Comparison of ENCODE assay signal across 1 cellular context in the genomic region with DNA sequence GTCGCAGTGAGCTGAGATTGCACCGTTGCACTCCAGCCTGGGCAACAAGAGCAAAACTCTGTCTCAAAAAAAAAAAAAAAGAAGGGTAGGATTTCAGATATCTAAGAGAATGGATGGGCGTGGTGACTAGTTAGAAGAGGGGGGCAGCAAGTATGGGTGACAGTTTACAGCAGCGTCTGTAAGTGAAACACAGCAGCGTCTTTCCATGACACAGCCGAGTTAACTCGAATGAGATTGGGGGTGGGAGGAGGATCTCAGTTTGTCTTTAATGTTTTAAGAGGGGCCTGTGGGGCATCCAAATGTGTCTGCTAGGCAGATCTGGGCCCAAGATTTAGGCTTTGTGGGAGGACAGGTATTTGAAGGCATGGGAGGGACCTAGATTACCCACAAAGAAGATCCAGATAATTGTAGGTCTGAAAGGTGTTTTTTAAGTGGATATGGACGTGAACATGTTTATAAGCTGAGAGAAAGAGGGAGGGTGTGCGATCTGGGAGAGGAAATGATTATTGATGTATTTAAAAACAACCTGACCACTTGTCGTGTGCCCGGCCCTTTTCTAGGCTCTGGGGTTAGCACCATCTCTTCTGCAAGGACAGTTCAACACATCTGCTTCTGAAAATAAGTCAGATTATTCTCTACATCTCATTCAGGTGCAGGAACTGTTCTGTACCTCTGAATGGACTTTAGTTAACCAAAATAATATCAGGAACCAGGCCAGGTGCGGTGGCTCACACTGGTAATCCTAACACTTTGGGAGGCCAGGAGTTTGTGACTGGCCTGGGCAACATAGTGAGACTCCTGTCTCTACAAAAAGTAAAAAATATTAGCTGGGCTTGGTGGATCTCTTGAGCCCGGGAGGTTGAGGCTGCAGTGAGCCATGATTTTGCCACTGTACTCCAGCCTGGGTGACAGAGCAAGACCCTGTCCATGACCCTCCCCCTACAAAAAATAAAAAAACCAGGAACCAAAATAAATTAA.
A peak's percentile ranks its signal among the peaks of the same experiment; 100 is the strongest.
TF ChIP-seq lines count a peak whose summit lies in the region.

No MANE protein-coding gene starts in this region.

TF ChIP-seq in HepG2, 621 proteins besides CTCF, POLR2A, EP300 and RAD21:
- TF ChIP-seq ZNF121 (CRISPR knock-in tag; IDR thresholded peaks at IDR 0.05) (peak; percentile 61), KAT7 (CRISPR knock-in tag; IDR thresholded peaks at IDR 0.05; ENCODE audit: borderline replicate concordance) (no peak)
